In genomic region chr2:64287321-64287720, GRCh38 we compare ENCODE assay signal across 30 cellular contexts.
"Had no signal": no experiment of that assay in that cellular context is flagged by ENCODE, and none has a peak within 500 bp of the region (broad histone marks: within the 10 kb centered on the region; RNA-seq: fewer than 3 reads in every experiment).

No MANE protein-coding gene starts in this region.

- H3K36me3 ChIP-seq: colonic mucosa, esophagus squamous epithelium, left lung, ovary, thoracic aorta, tibial nerve, upper lobe of right lung had no signal

- H3K9me3 Mint-ChIP-seq: central memory CD8-positive, alpha-beta T cell; dendritic cell treated with granulocyte-macrophage colony-stimulating factor and Interleukin-4, amounts not matched to agents 40 ng/mL and 50 ng/mL, for 4 days; endodermal cell; immature natural killer cell; naive B cell; natural killer cell treated with Interleukin-12 subunit alpha and Interleukin-12 subunit beta and Interleukin-15 and Interleukin-18, amount 100 ng/mL, for 72 hours; stimulated activated naive B cell treated with anti-CD40 and anti-IgM and Interleukin-4, amounts not matched to agents 10 μg/mL and 1 μg/mL and 100 μg/mL, for 72 hours had no signal

- H3K9me3 ChIP-seq: colonic mucosa, esophagus squamous epithelium, left lung, mucosa of descending colon, ovary, psoas muscle, thoracic aorta, tibial nerve, upper lobe of right lung had no signal

- H3K4me3 ChIP-seq: colonic mucosa, esophagus squamous epithelium, left lung, mucosa of descending colon, ovary, psoas muscle, skin epidermis, thoracic aorta, tibial nerve, upper lobe of right lung had no signal

- H3K27me3 ChIP-seq: colonic mucosa, esophagus squamous epithelium, left lung, ovary, tibial nerve, upper lobe of right lung had no signal

- H3K4me1 Mint-ChIP-seq: central memory CD8-positive, alpha-beta T cell; immature natural killer cell; naive B cell had no signal

- DNase-seq: colonic mucosa; effector CD8-positive, alpha-beta T cell; endodermal cell; esophagus squamous epithelium; hypothalamus; immature natural killer cell; islet precursor cell; kidney glomerular epithelial cell; left lung; mammary epithelial cell; mucosa of descending colon; naive B cell; occipital lobe; ovary; posterior cingulate gyrus; psoas muscle; right cardiac atrium; stimulated activated CD4-positive, alpha-beta T cell treated with anti-CD3 and anti-CD28 coated beads, Interleukin-15, amount 100 ng/mL, for 24 hours; stimulated activated CD4-positive, alpha-beta T cell treated with anti-CD3 and anti-CD28 coated beads, Interleukin-2, amount 100 ng/mL, for 48 hours; stimulated activated naive B cell treated with anti-CD40 and anti-IgM and Interleukin-4, amounts not matched to agents 10 μg/mL and 1 μg/mL and 100 μg/mL, for 72 hours; upper lobe of right lung had no signal

- H3K27ac Mint-ChIP-seq: dendritic cell treated with granulocyte-macrophage colony-stimulating factor and Interleukin-4, amounts not matched to agents 40 ng/mL and 50 ng/mL, for 4 days; endodermal cell; immature natural killer cell; natural killer cell treated with Interleukin-12 subunit alpha and Interleukin-12 subunit beta and Interleukin-15 and Interleukin-18, amount 100 ng/mL, for 72 hours; stimulated activated naive B cell treated with anti-CD40 and anti-IgM and Interleukin-4, amounts not matched to agents 10 μg/mL and 1 μg/mL and 100 μg/mL, for 72 hours; stimulated activated naive CD8-positive, alpha-beta T cell treated with anti-CD3 and anti-CD28 coated beads, Interleukin-15, Interleukin-2, amounts not matched to agents 100 ng/mL and 50 ng/mL, for 24 hours had no signal

- H3K27ac ChIP-seq: colonic mucosa, left lung, ovary, psoas muscle, thoracic aorta, upper lobe of right lung had no signal

- FAIRE-seq: endothelial cell of umbilical vein, frontal cortex had no signal

- H3K4me3 Mint-ChIP-seq: central memory CD8-positive, alpha-beta T cell; dendritic cell treated with granulocyte-macrophage colony-stimulating factor and Interleukin-4, amounts not matched to agents 40 ng/mL and 50 ng/mL, for 4 days; endodermal cell; immature natural killer cell; naive B cell; natural killer cell treated with Interleukin-12 subunit alpha and Interleukin-12 subunit beta and Interleukin-15 and Interleukin-18, amount 100 ng/mL, for 72 hours; stimulated activated naive B cell treated with anti-CD40 and anti-IgM and Interleukin-4, amounts not matched to agents 10 μg/mL and 1 μg/mL and 100 μg/mL, for 72 hours; stimulated activated naive CD8-positive, alpha-beta T cell treated with anti-CD3 and anti-CD28 coated beads, Interleukin-15, Interleukin-2, amounts not matched to agents 100 ng/mL and 50 ng/mL, for 24 hours had no signal

- H3K36me3 Mint-ChIP-seq: immature natural killer cell; naive B cell; natural killer cell treated with Interleukin-12 subunit alpha and Interleukin-12 subunit beta and Interleukin-15 and Interleukin-18, amount 100 ng/mL, for 72 hours had no signal

- ATAC-seq: left lung; mucosa of descending colon; natural killer cell treated with Interleukin-12 subunit alpha and Interleukin-12 subunit beta and Interleukin-15 and Interleukin-18, amount 100 ng/mL, for 72 hours; psoas muscle; right cardiac atrium; stimulated activated naive B cell treated with anti-CD40 and anti-IgM and Interleukin-4, amounts not matched to agents 10 μg/mL and 1 μg/mL and 100 μg/mL, for 72 hours; upper lobe of right lung had no signal

- H3K4me1 ChIP-seq: colonic mucosa had no signal

- H3K27me3 Mint-ChIP-seq: central memory CD8-positive, alpha-beta T cell; dendritic cell treated with granulocyte-macrophage colony-stimulating factor and Interleukin-4, amounts not matched to agents 40 ng/mL and 50 ng/mL, for 4 days; stimulated activated naive B cell treated with anti-CD40 and anti-IgM and Interleukin-4, amounts not matched to agents 10 μg/mL and 1 μg/mL and 100 μg/mL, for 72 hours; stimulated activated naive CD8-positive, alpha-beta T cell treated with anti-CD3 and anti-CD28 coated beads, Interleukin-15, Interleukin-2, amounts not matched to agents 100 ng/mL and 50 ng/mL, for 24 hours had no signal
